In genomic region chr2:42928692-42929576, GRCh38 we compare ENCODE assay signal across 1 cellular context.
TF ChIP-seq lines count a peak whose summit lies in the region.

No MANE protein-coding gene starts in this region.

TF ChIP-seq in HepG2, 621 proteins besides CTCF, POLR2A, EP300 and RAD21 (continued from another document and continues in another):
- peak; percentile 81; the same call in 1 of the 2 replicates for TF ChIP-seq HOXA5 (CRISPR knock-in tag; IDR thresholded peaks at IDR 0.05)
- TF ChIP-seq MEIS2 (CRISPR knock-in tag; IDR thresholded peaks at IDR 0.05), result peak; percentile 73; the same call in 1 of the 2 replicates
- TF ChIP-seq KIAA2018 (CRISPR knock-in tag; IDR thresholded peaks at IDR 0.05; ENCODE audit: borderline replicate concordance), result 0 out of 2 replicates have a peak, but pooled peaks have one; percentile 28
- no peak; the same call in 1 of the 2 replicates for TF ChIP-seq SAFB2 (CRISPR knock-in tag; IDR thresholded peaks at IDR 0.05; ENCODE audit: borderline replicate concordance, low read depth)
- TF ChIP-seq ZNF777 (CRISPR knock-in tag; IDR thresholded peaks at IDR 0.05), result peak; percentile 74
- TF ChIP-seq ZNF580 (CRISPR knock-in tag; IDR thresholded peaks at IDR 0.05; ENCODE audit: borderline replicate concordance, low read depth), result peak; percentile 43; the same call in 1 of the 2 replicates
- peak; percentile 18; the same call in 1 of the 2 replicates for TF ChIP-seq ZIK1 (CRISPR knock-in tag; IDR thresholded peaks at IDR 0.05; ENCODE audit: borderline replicate concordance, low read depth)
- TF ChIP-seq ZBTB20 (CRISPR knock-in tag; IDR thresholded peaks at IDR 0.05; ENCODE audit: borderline replicate concordance, low read depth), result peak; percentile 93
- TF ChIP-seq NCOA2 (CRISPR knock-in tag; IDR thresholded peaks at IDR 0.05), result peak; percentile 37; the same call in 1 of the 2 replicates
- TF ChIP-seq DNMT1 (CRISPR knock-in tag; IDR thresholded peaks at IDR 0.05), result 0 out of 2 replicates have a peak, but pooled peaks have one; percentile 19
- no peak for TF ChIP-seq NR1H2 (CRISPR knock-in tag; IDR thresholded peaks at IDR 0.05; ENCODE audit: borderline replicate concordance, low read depth)
- TF ChIP-seq KLF11 (CRISPR knock-in tag; IDR thresholded peaks at IDR 0.05), result no peak
- peak; percentile 88; the same call in 1 of the 2 replicates for TF ChIP-seq ZNF292 (CRISPR knock-in tag; IDR thresholded peaks at IDR 0.05; ENCODE audit: borderline replicate concordance, low read depth)
- TF ChIP-seq ZNF276 (CRISPR knock-in tag; IDR thresholded peaks at IDR 0.05; ENCODE audit: low read depth), result peak; percentile 41; the same call in 1 of the 2 replicates
- 0 out of 2 replicates have a peak, but pooled peaks have one; percentile 39 for TF ChIP-seq TP53 (CRISPR knock-in tag; conservative IDR thresholded peaks at IDR 0.05)
- TF ChIP-seq RCOR2 (CRISPR knock-in tag; IDR thresholded peaks at IDR 0.05), result peak; percentile 71
- TF ChIP-seq THAP11 (CRISPR knock-in tag; IDR thresholded peaks at IDR 0.05), result peak; percentile 26
- TF ChIP-seq IKZF4 (CRISPR knock-in tag; IDR thresholded peaks at IDR 0.05; ENCODE audit: borderline replicate concordance, low read depth, not compliant biosample characterization), result no peak
- no peak for TF ChIP-seq ZNF468 (CRISPR knock-in tag; IDR thresholded peaks at IDR 0.05)
- TF ChIP-seq SIX4 (CRISPR knock-in tag; IDR thresholded peaks at IDR 0.05), result no peak; the same call in 1 of the 2 replicates
- TF ChIP-seq POLR2AphosphoS5 (IDR thresholded peaks at IDR 0.05; ENCODE audit: low read depth, low read length), result no peak; the same call in 1 of the 2 replicates
- peak; percentile 48 for TF ChIP-seq SKI (IDR thresholded peaks at IDR 0.05; ENCODE audit: partially characterized antibody)
- TF ChIP-seq TARDBP (CRISPR knock-in tag; IDR thresholded peaks at IDR 0.05), result peak; percentile 82
- no peak for TF ChIP-seq RNF2 (conservative IDR thresholded peaks at IDR 0.05; ENCODE audit: low read depth)
- no peak for TF ChIP-seq IRX3 (CRISPR knock-in tag; IDR thresholded peaks at IDR 0.05; ENCODE audit: borderline replicate concordance, low read depth)
- TF ChIP-seq ZNF207 (IDR thresholded peaks at IDR 0.05; ENCODE audit: borderline replicate concordance), result no peak
- TF ChIP-seq JDP2 (CRISPR knock-in tag; IDR thresholded peaks at IDR 0.05; ENCODE audit: borderline replicate concordance), result no peak
- TF ChIP-seq ZNF124 (CRISPR knock-in tag; IDR thresholded peaks at IDR 0.05), result no peak
- no peak; the same call in 1 of the 2 replicates for TF ChIP-seq ZNF160 (CRISPR knock-in tag; IDR thresholded peaks at IDR 0.05)
- TF ChIP-seq ZBTB49 (CRISPR knock-in tag; IDR thresholded peaks at IDR 0.05; ENCODE audit: borderline replicate concordance), result no peak
- TF ChIP-seq ZNF598 (CRISPR knock-in tag; IDR thresholded peaks at IDR 0.05; ENCODE audit: borderline replicate concordance), result no peak; the same call in 1 of the 2 replicates
- peak; percentile 24; the same call in 1 of the 2 replicates for TF ChIP-seq ARHGAP35 (CRISPR knock-in tag; IDR thresholded peaks at IDR 0.05; ENCODE audit: borderline replicate concordance)
- TF ChIP-seq HBP1 (CRISPR knock-in tag; IDR thresholded peaks at IDR 0.05; ENCODE audit: low read depth), result peak; percentile 35; the same call in 1 of the 2 replicates
- TF ChIP-seq FOXO4 (CRISPR knock-in tag; conservative IDR thresholded peaks at IDR 0.05), result 0 out of 2 replicates have a peak, but pooled peaks have one; percentile 17
- TF ChIP-seq ZNF547 (CRISPR knock-in tag; IDR thresholded peaks at IDR 0.05), result peak; percentile 42; the same call in 1 of the 2 replicates
- no peak for TF ChIP-seq ZNF572 (CRISPR knock-in tag; IDR thresholded peaks at IDR 0.05)
- no peak for TF ChIP-seq NONO (IDR thresholded peaks at IDR 0.05)
- TF ChIP-seq NONO (CRISPR knock-in tag; conservative IDR thresholded peaks at IDR 0.05), result peak; percentile 91; the same call in 1 of the 2 replicates
- TF ChIP-seq HNF1B (CRISPR knock-in tag; IDR thresholded peaks at IDR 0.05), result peak; percentile 66
- TF ChIP-seq SIN3B (IDR thresholded peaks at IDR 0.05; ENCODE audit: low read length), result no peak
- peak; percentile 64 for TF ChIP-seq ZSCAN21 (CRISPR knock-in tag; IDR thresholded peaks at IDR 0.05; ENCODE audit: borderline replicate concordance)
- peak; percentile 99 for TF ChIP-seq ZNF296 (CRISPR knock-in tag; conservative IDR thresholded peaks at IDR 0.05)
- peak; percentile 83; the same call in 1 of the 2 replicates for TF ChIP-seq ZNF784 (CRISPR knock-in tag; IDR thresholded peaks at IDR 0.05; ENCODE audit: borderline replicate concordance)
